25 cellular contexts compared by ENCODE assay signal in the genomic region with DNA sequence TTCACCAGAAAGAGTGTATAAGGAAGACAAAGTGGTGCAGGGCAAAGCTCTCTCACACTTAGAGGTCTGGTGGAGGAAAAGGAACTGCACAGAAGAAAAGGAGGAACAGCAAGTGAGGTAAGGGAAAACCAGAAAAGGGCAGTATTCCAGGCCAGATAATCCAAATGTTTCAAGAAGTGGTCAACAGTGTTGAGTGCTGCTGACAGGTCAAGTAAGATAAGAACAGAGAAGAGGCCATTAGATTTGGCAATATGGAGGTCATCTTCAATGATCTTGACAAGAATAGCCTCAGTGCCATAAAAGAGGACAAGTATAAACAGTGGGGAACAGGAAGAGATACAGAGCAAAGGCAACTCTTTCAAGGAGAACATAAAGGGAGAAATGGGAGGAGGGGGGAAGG. TPM values are rescaled to one million over a fixed set of nuclear protein-coding genes. Genes with fewer than 3 reads are reported as not detected.
"Had no signal": no experiment of that assay in that cellular context is flagged by ENCODE, and none has a peak within 500 bp of the region (broad histone marks: within the 10 kb centered on the region; RNA-seq: fewer than 3 reads in every experiment).

No MANE protein-coding gene starts in this region.

- H3K27me3 ChIP-seq: MG63 had no signal

- H3K4me1 ChIP-seq: SJCRH30 had no signal

- H3K27ac ChIP-seq: SJCRH30 had no signal

- H3K4me3 ChIP-seq: MG63, SJCRH30 had no signal

- ATAC-seq: Panc1, Right ventricle myocardium inferior, SK-N-SH treated with all-trans-retinoic acid at 6 μM for 48 hours, T-cell had no signal

- H3K36me3 ChIP-seq: MG63, SJCRH30 had no signal

- DNase-seq: Karpas-422, KG1, MG63, NCI-H1092, NCI-H1105 treated with DMSO at 0.1 percent for 48 hours, NCI-H1417 treated with DMSO at 0.1 percent for 48 hours, NCI-H146, NCI-H2029, NCI-H2081 treated with DMSO at 0.1 percent for 48 hours, NCI-H2171, NCI-H226, NCI-H446, NCI-H510A, NCI-H524 treated with DMSO at 0.1 percent for 48 hours, NCI-H69, NCI-H774, SHP77 treated with DMSO at 0.1 percent for 48 hours, SJCRH30, SW 1271, T-cell had no signal

- H3K9me3 ChIP-seq: MG63, SJCRH30 had no signal

RNA-seq across cellular contexts. Expression of a gene that starts 15.0 kb away (rescaled TPM):
- total RNA-seq: RPMI7951 had no signal

RNA-seq across cellular contexts. Expression of a gene that starts 37.4 kb away (rescaled TPM):
- total RNA-seq: HT-29, Right ventricle myocardium inferior, RPMI7951, SJCRH30, T-cell had no signal
